In genomic region chr3:87298111-87298718, GRCh38 we compare ENCODE assay signal across 8 cellular contexts. TPM values are rescaled to one million over a fixed set of nuclear protein-coding genes. Genes with fewer than 3 reads are reported as not detected.
DNase-seq lines count a peak whose midpoint lies in the region; ATAC-seq and TF ChIP-seq lines count a peak whose summit lies in the region.

No MANE protein-coding gene starts in this region.

- H3K4me3 Mint-ChIP-seq in activated CD4-positive, alpha-beta T cell treated with anti-CD3 and anti-CD28 coated beads, Interleukin-2, amount 10 ng/mL, durations not matched to agents 7 days and 5 days: no peak overlapping the region
- no peak overlapping the region for H3K4me3 Mint-ChIP-seq in osteocyte (ENCODE audit: unreplicated experiment)

- CTCF ChIA-PET in activated CD4-positive, alpha-beta T cell treated with anti-CD3 and anti-CD28 coated beads, Interleukin-2, amount 10 ng/mL, durations not matched to agents 7 days and 5 days (lab: Charles Lee): interaction anchor here (0.7 kb wide), 1 partner anchor 41 kb away, joined by 3 read pairs; no protein-coding TSS in a partner anchor
- CTCF ChIA-PET in RWPE1 (lab: Yijun Ruan, JAX): interaction anchor here (0.5 to 1.3 kb wide), 9 partner anchors 16 to 908 kb away, joined by 3 to 7 read pairs (median 4); no protein-coding TSS in a partner anchor

- ATAC-seq in GM21423 (IDR thresholded peaks at IDR 0.05; ENCODE audit: unreplicated experiment): peak; percentile 79

- no peak overlapping the region for H3K27ac Mint-ChIP-seq in activated CD4-positive, alpha-beta T cell treated with anti-CD3 and anti-CD28 coated beads, Interleukin-2, amount 10 ng/mL, durations not matched to agents 7 days and 5 days
- H3K27ac Mint-ChIP-seq in osteocyte (ENCODE audit: unreplicated experiment): no peak overlapping the region

- TF ChIP-seq CTCF in RWPE1 (conservative IDR thresholded peaks at IDR 0.05; ENCODE audit: low read depth) (peak; percentile 76), epithelial cell of esophagus (IDR thresholded peaks at IDR 0.05; ENCODE audit: insufficient read depth, low read depth, low read length, missing control alignments) (peak; percentile 55), osteocyte (IDR thresholded peaks at IDR 0.05) (peak; percentile 77)

- H3K36me3 Mint-ChIP-seq in activated CD4-positive, alpha-beta T cell treated with anti-CD3 and anti-CD28 coated beads, Interleukin-2, amount 10 ng/mL, durations not matched to agents 7 days and 5 days (ENCODE audit: low read depth): no peaks in the 10 kb centered on the region
- no peaks in the 10 kb centered on the region for H3K36me3 Mint-ChIP-seq in osteocyte (ENCODE audit: unreplicated experiment)

- peak; percentile 22 for DNase-seq in activated CD4-positive, alpha-beta T cell treated with anti-CD3 and anti-CD28 coated beads, Interleukin-2, amount 10 ng/mL, durations not matched to agents 7 days and 5 days
- DNase-seq in activated CD4-positive, alpha-beta T cell treated with anti-CD3 and anti-CD28 coated beads, Interleukin-2, amount 50 U/mL, for 4 hours: no peak
- DNase-seq in HT-29 (ENCODE audit: low spot score) (peak; percentile 46), RWPE1 (ENCODE audit: low spot score) (peak; percentile 30), epithelial cell of esophagus (ENCODE audit: low read depth) (peak; percentile 57), osteocyte (ENCODE audit: extremely low spot score, unreplicated experiment) (no peak), OCI-M2 (lab: John Stamatoyannopoulos, UW; ENCODE audit: unreplicated experiment) (no peak)

- no peak overlapping the region for H3K4me3 ChIP-seq in epithelial cell of esophagus (ENCODE audit: low read length)

- no peaks in the 10 kb centered on the region for H3K27me3 Mint-ChIP-seq in activated CD4-positive, alpha-beta T cell treated with anti-CD3 and anti-CD28 coated beads, Interleukin-2, amount 10 ng/mL, durations not matched to agents 7 days and 5 days
- H3K27me3 Mint-ChIP-seq in osteocyte (ENCODE audit: unreplicated experiment): peaks cover 54% of the 10 kb centered on the region

- no peaks in the 10 kb centered on the region for H3K9me3 Mint-ChIP-seq in activated CD4-positive, alpha-beta T cell treated with anti-CD3 and anti-CD28 coated beads, Interleukin-2, amount 10 ng/mL, durations not matched to agents 7 days and 5 days
- no peaks in the 10 kb centered on the region for H3K9me3 Mint-ChIP-seq in osteocyte (ENCODE audit: unreplicated experiment)

- peaks cover 2% of the 10 kb centered on the region for H3K4me1 Mint-ChIP-seq in activated CD4-positive, alpha-beta T cell treated with anti-CD3 and anti-CD28 coated beads, Interleukin-2, amount 10 ng/mL, durations not matched to agents 7 days and 5 days
- no peaks in the 10 kb centered on the region for H3K4me1 Mint-ChIP-seq in osteocyte (ENCODE audit: unreplicated experiment)

- POLR2A ChIA-PET in activated CD4-positive, alpha-beta T cell treated with anti-CD3 and anti-CD28 coated beads, Interleukin-2, amount 10 ng/mL, durations not matched to agents 7 days and 5 days (lab: Charles Lee): no interaction called here
- POLR2A ChIA-PET in RWPE1 (lab: Yijun Ruan, JAX; ENCODE audit: low non-redundant PET): no interaction called here

- no peak overlapping the region for H3K27ac ChIP-seq in RWPE1

RNA-seq across cellular contexts. Expression of gene POU1F1, which starts 21.8 kb away (rescaled TPM):
- total RNA-seq in activated CD4-positive, alpha-beta T cell treated with anti-CD3 and anti-CD28 coated beads, Interleukin-2, amount 10 ng/mL, durations not matched to agents 7 days and 5 days: not detected
- not detected in 2 replicates for total RNA-seq in HT-29 (2014; rRNA removed; shearing (Covaris generic))
- not detected in 2 replicates for total RNA-seq in osteocyte

Comparison
In these comparisons a context has a peak if more than half of its experiments do, and no peak if none do; other contexts are left out.
1. DNase-seq: peak in activated CD4-positive, alpha-beta T cell treated with anti-CD3 and anti-CD28 coated beads, Interleukin-2, amount 10 ng/mL, durations not matched to agents 7 days and 5 days (single experiment), HT-29 (single experiment), RWPE1 (single experiment) and epithelial cell of esophagus (single experiment); none in activated CD4-positive, alpha-beta T cell treated with anti-CD3 and anti-CD28 coated beads, Interleukin-2, amount 50 U/mL, for 4 hours (0 of 2), osteocyte (single experiment) and OCI-M2 (single experiment).
2. Peak in every context shown above with its lines, with median percentiles within 50 percentile points of each other: CTCF ChIP-seq.